20 cellular contexts compared by ENCODE assay signal in the genomic region with DNA sequence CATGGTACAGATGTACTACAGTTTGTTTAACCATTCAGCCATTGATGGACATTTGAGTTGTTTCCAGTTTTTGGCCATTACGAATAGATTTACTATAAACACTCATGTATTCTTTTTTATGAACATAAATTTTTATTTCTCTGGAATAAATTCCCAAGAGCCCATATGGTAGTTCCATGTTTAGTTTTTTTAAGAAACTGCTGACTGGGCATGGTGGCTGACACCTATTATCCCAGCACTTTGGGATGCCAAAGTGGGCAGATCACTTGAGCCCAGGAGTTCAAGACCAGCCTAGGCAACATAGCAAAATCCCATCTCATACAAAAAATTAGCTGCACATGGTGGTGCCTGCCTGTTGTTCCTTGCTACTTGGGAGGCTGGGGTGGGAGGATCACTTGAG. TPM values are rescaled to one million over a fixed set of nuclear protein-coding genes. Genes with fewer than 3 reads are reported as not detected.
DNase-seq lines count a peak whose midpoint lies in the region; ATAC-seq, FAIRE-seq and TF ChIP-seq lines count a peak whose summit lies in the region.
"Had no signal": no experiment of that assay in that cellular context is flagged by ENCODE, and none has a peak within 500 bp of the region (broad histone marks: within the 10 kb centered on the region; RNA-seq: fewer than 3 reads in every experiment).

No MANE protein-coding gene starts in this region.

- ATAC-seq in HepG2 (no peak), right lobe of liver (no peak), K562 (no peak), HG02973 (IDR thresholded peaks at IDR 0.05; ENCODE audit: unreplicated experiment) (no peak)

- H3K4me3 ChIP-seq in HepG2 (replicated peaks in 1 of 3; ENCODE audit: insufficient read depth in 1 of 3, low read depth in 2 of 3, low read length in 3 of 3) (no peak overlapping the region), right lobe of liver (no peak overlapping the region), K562 (no peak overlapping the region)
- H3K4me3 ChIP-seq: BLaER1 had no signal

- TF ChIP-seq POLR2A in HepG2 (IDR thresholded peaks at IDR 0.05; ENCODE audit: insufficient read depth in 1 of 2, low read depth in 2 of 2, low read length in 2 of 2), result no peak
- TF ChIP-seq POLR2A in right lobe of liver (IDR thresholded peaks at IDR 0.05), result no peak
- TF ChIP-seq POLR2A in K562 (conservative IDR thresholded peaks at IDR 0.05), result no peak

- no peaks in the 10 kb centered on the region for H3K79me2 ChIP-seq in HepG2 (ENCODE audit: insufficient read depth, low read length)
- H3K79me2 ChIP-seq in K562 (ENCODE audit: control insufficient read depth, insufficient read depth, low read length), result no peaks in the 10 kb centered on the region

- intact Hi-C loops in HepG2 (cut with micrococcal nuclease; ENCODE audit: unreplicated experiment) (no loop called here), right lobe of liver (cut with DNase I) (no loop called here), K562 (cut with micrococcal nuclease) (no loop called here)

- 32% methylated on average over 1 of the region's 1 CpG for WGBS in HepG2 (ENCODE audit: low lambda C conversion rate)
- WGBS in right lobe of liver (ENCODE audit: insufficient coverage, low coverage, low lambda C conversion rate, missing lambda C conversion rate), result 36% methylated on average over 1 of the region's 1 CpG
- 0% methylated on average over 1 of the region's 1 CpG for WGBS in K562 (ENCODE audit: insufficient coverage, low coverage, missing lambda C conversion rate)

- H3K4me1 ChIP-seq in HepG2 (ENCODE audit: insufficient read depth, low read length) (no peaks in the 10 kb centered on the region), right lobe of liver (no peaks in the 10 kb centered on the region), K562 (replicated peaks in 1 of 2; ENCODE audit: control insufficient read depth in 2 of 2, insufficient read depth in 2 of 2, low read length in 2 of 2) (no peaks in the 10 kb centered on the region; a peak in 1 of 5 replicates)
- H3K4me1 ChIP-seq: BE2C, BLaER1 had no signal

- TF ChIP-seq CTCF in HepG2 (CRISPR knock-in tag; IDR thresholded peaks at IDR 0.05), result no peak
- TF ChIP-seq CTCF in right lobe of liver (IDR thresholded peaks at IDR 0.05), result no peak
- no peak for TF ChIP-seq CTCF in K562 (IDR thresholded peaks at IDR 0.05 in 2 of 3, conservative IDR thresholded peaks at IDR 0.05 in 1 of 3; ENCODE audit: insufficient read depth in 2 of 3, low read depth in 1 of 3, low read length in 3 of 3)

- CTCF ChIA-PET in HepG2 (lab: Yijun Ruan, JAX; ENCODE audit: low intra/inter-chr PET ratio, low total read pairs) (no interaction called here), K562 (lab: Yijun Ruan, JAX; ENCODE audit: low intra/inter-chr PET ratio) (no interaction called here)

- H4K20me1 ChIP-seq in HepG2 (ENCODE audit: insufficient read depth, low read length) (no peaks in the 10 kb centered on the region), K562 (replicated peaks; ENCODE audit: control insufficient read depth, insufficient read depth, low read length) (no peaks in the 10 kb centered on the region)
- H4K20me1 ChIP-seq: BLaER1 had no signal

- H3K27ac ChIP-seq in HepG2 (ENCODE audit: extremely low read length, insufficient read depth, low read length) (no peak overlapping the region), right lobe of liver (no peak overlapping the region), K562 (ENCODE audit: extremely low read depth, low read depth, low read length) (no peak overlapping the region)
- H3K27ac ChIP-seq: 22Rv1, BLaER1 had no signal

- H3K27me3 ChIP-seq in HepG2 (ENCODE audit: control insufficient read depth in 1 of 2, insufficient read depth in 2 of 2, low read length in 2 of 2), result no peaks in the 10 kb centered on the region
- peaks cover 0 to 2% of the 10 kb centered on the region in 2 donors for H3K27me3 ChIP-seq in right lobe of liver
- H3K27me3 ChIP-seq in K562 (ENCODE audit: control insufficient read depth in 2 of 2, insufficient read depth in 2 of 2, low read length in 2 of 2), result peaks cover 5 to 8% of the 10 kb centered on the region in 2 experiments; a peak in 3 of 5 replicates
- H3K27me3 ChIP-seq: BLaER1 had no signal

- H3K9ac ChIP-seq in HepG2 (ENCODE audit: insufficient read depth, low read depth, low read length), result no peak overlapping the region
- H3K9ac ChIP-seq in K562 (ENCODE audit: insufficient read depth in 1 of 2, low read depth in 2 of 2, low read length in 2 of 2), result no peak overlapping the region
- H3K9ac ChIP-seq: BLaER1 had no signal

- BruUV-seq in HepG2 (replicated peaks; lab: Mats Ljungman, UMichigan) (no TSS peak), K562 (replicated peaks; lab: Mats Ljungman, UMichigan) (no TSS peak)

- H3K4me2 ChIP-seq in HepG2 (ENCODE audit: low read depth, low read length), result no peak overlapping the region
- no peak overlapping the region for H3K4me2 ChIP-seq in K562 (ENCODE audit: insufficient read depth, low read length)
- H3K4me2 ChIP-seq: BLaER1 had no signal

- TF ChIP-seq EP300 in HepG2 (IDR thresholded peaks at IDR 0.05; ENCODE audit: low read depth in 2 of 2, low read length in 2 of 2) (no peak), HepG2 (CRISPR knock-in tag; IDR thresholded peaks at IDR 0.05; ENCODE audit: borderline replicate concordance) (no peak), K562 (IDR thresholded peaks at IDR 0.05; ENCODE audit: low read length) (no peak)

- H3K9me3 ChIP-seq in HepG2 (ENCODE audit: low read length) (peaks cover 5% of the 10 kb centered on the region), right lobe of liver (no peaks in the 10 kb centered on the region), K562 (replicated peaks; ENCODE audit: control insufficient read depth, insufficient read depth, low read depth, low read length) (no peaks in the 10 kb centered on the region)
- H3K9me3 ChIP-seq: BE2C had no signal

- TF ChIP-seq RAD21 in HepG2 (CRISPR knock-in tag; IDR thresholded peaks at IDR 0.05) (no peak), K562 (CRISPR knock-in tag; conservative IDR thresholded peaks at IDR 0.05 in 1 of 2, IDR thresholded peaks at IDR 0.05 in 1 of 2) (no peak)

- H3K36me3 ChIP-seq in HepG2 (replicated peaks in 1 of 2; ENCODE audit: control insufficient read depth in 1 of 2, insufficient read depth in 2 of 2, low read length in 2 of 2) (no peaks in the 10 kb centered on the region), right lobe of liver (no peaks in the 10 kb centered on the region), K562 (ENCODE audit: control insufficient read depth, insufficient read depth, low read length) (no peaks in the 10 kb centered on the region)
- H3K36me3 ChIP-seq: BE2C, BLaER1 had no signal

- in situ Hi-C loops in HepG2 (cut with HindIII; ENCODE audit: extremely low pct_ligation_motif_present, low pct_unique_long_range_greater_than_20kb) (no loop called here), K562 (cut with MboI) (loop anchor here (25.0 kb wide), 1 partner anchor 345 kb away; no protein-coding TSS in a partner anchor)

- DNase-seq in HepG2 (ENCODE audit: low spot score) (no peak), right lobe of liver (no peak), K562 (ENCODE audit: extremely low read depth in 1 of 4, low spot score in 3 of 4) (no peak), DMS 273 treated with DMSO at 0.1 percent for 48 hours (lab: John Stamatoyannopoulos, UW) (no peak)
- DNase-seq: ACHN; BE2C; C1 segment of cervical spinal cord; CD4-positive, alpha-beta memory T cell; CD4-positive, CD25-positive, alpha-beta regulatory T cell; CD8-positive, alpha-beta memory T cell; COR-L47; DMS79 treated with DMSO at 0.1 percent for 48 hours; GF-D8 had no signal

- H3K9me1 ChIP-seq in K562 (ENCODE audit: control insufficient read depth, insufficient read depth, low read length), result no peaks in the 10 kb centered on the region

- H2AFZ ChIP-seq in HepG2 (ENCODE audit: low read length) (no peak overlapping the region), K562 (ENCODE audit: low read depth, low read length) (no peak overlapping the region)

- POLR2A ChIA-PET in HepG2 (lab: Yijun Ruan, JAX) (no interaction called here), K562 (lab: Yijun Ruan, JAX) (no interaction called here)

- no peak for FAIRE-seq in HepG2 (lab: Jason Lieb, UNC)
- no peak for FAIRE-seq in K562 (lab: Jason Lieb, UNC)
- FAIRE-seq: GM19239 had no signal

RNA-seq across cellular contexts. Expression of a gene that starts 30.3 kb away (rescaled TPM):
- total RNA-seq in HepG2 (2016; rRNA removed; fragmentation: Illumina TruSeq; extraction: Trizol) (not detected in 2 replicates), right lobe of liver (not detected), K562 (2014; rRNA removed) (not detected in 2 replicates), K562 (2014; rRNA removed; fragmentation: Illumina TruSeq; extraction: Trizol) (not detected in 2 replicates), K562 (2015; rRNA removed; fragmentation: Illumina TruSeq; extraction: Trizol) (not detected in 2 replicates), K562 (2021) (not detected in 2 replicates)
- not detected in 2 replicates for total RNA-seq in HepG2 (2016; cell fraction: cytosol; rRNA removed; fragmentation: Illumina TruSeq; extraction: Trizol; ENCODE audit: low read depth)
- total RNA-seq in HepG2 (2016; cell fraction: insoluble cytoplasmic fraction; rRNA removed; fragmentation: Illumina TruSeq; extraction: Trizol), result not detected in 2 replicates
- not detected in 2 replicates for total RNA-seq in HepG2 (2016; cell fraction: membrane; rRNA removed; fragmentation: Illumina TruSeq; extraction: Trizol)
- not detected in 2 replicates for total RNA-seq in HepG2 (2016; cell fraction: nucleus; rRNA removed; fragmentation: Illumina TruSeq; extraction: Trizol)
- polyA plus RNA-seq in HepG2 (2011; rRNA removed) (not detected in 2 replicates), K562 (2011; rRNA removed) (not detected in 2 replicates), K562 (2014; fragmentation: Illumina TruSeq; extraction: Trizol) (not detected in 2 replicates), K562 (2014; fragmentation: Nextera tagmentation; extraction: Ambion mirVana) (not detected), K562 (2014; rRNA removed) (not detected in 2 replicates)
- polyA plus RNA-seq in HepG2 (2011; cell fraction: cytosol; rRNA removed), result not detected in 2 replicates
- polyA plus RNA-seq in HepG2 (2011; cell fraction: nucleus; rRNA removed), result not detected in 2 replicates
- not detected in 2 replicates for polyA plus RNA-seq in HepG2 (2012)
- not detected in 2 replicates for polyA plus RNA-seq in HepG2 (2016; cell fraction: cytosol; fragmentation: Illumina TruSeq; extraction: Trizol; ENCODE audit: low read depth)
- polyA plus RNA-seq in HepG2 (2016; cell fraction: insoluble cytoplasmic fraction; fragmentation: Illumina TruSeq; extraction: Trizol; ENCODE audit: low read depth), result not detected in 2 replicates
- polyA plus RNA-seq in HepG2 (2016; cell fraction: membrane; fragmentation: Illumina TruSeq; extraction: Trizol; ENCODE audit: low read depth), result not detected in 2 replicates
- not detected in 2 replicates for polyA plus RNA-seq in HepG2 (2016; cell fraction: nucleus; fragmentation: Illumina TruSeq; extraction: Trizol; ENCODE audit: insufficient read depth, low read depth)
- not detected in 2 replicates for polyA minus RNA-seq in HepG2 (2011; rRNA and poly(A)+ RNA removed; ENCODE audit: low replicate concordance)
- polyA minus RNA-seq in HepG2 (2011; cell fraction: cytosol; rRNA and poly(A)+ RNA removed), result not detected in 2 replicates
- not detected in 2 replicates for polyA minus RNA-seq in HepG2 (2011; cell fraction: nucleus; rRNA and poly(A)+ RNA removed)
- total RNA-seq in K562 (2011; cell fraction: chromatin; rRNA removed; ENCODE audit: low replicate concordance), result not detected in 2 replicates
- not detected in 2 replicates for total RNA-seq in K562 (2011; cell fraction: nucleolus; rRNA removed)
- not detected in 2 replicates for total RNA-seq in K562 (2011; cell fraction: nucleoplasm; rRNA removed)
- polyA plus RNA-seq in K562 (2011; cell fraction: cytosol; rRNA removed), result not detected in 2 replicates
- not detected in 2 replicates for polyA plus RNA-seq in K562 (2011; cell fraction: nucleus; rRNA removed)
- not detected in 2 replicates for polyA plus RNA-seq in K562 (2012)
- not detected in 2 replicates for polyA minus RNA-seq in K562 (2011; rRNA and poly(A)+ RNA removed)
- not detected in 2 replicates for polyA minus RNA-seq in K562 (2011; cell fraction: cytosol; rRNA and poly(A)+ RNA removed)
- polyA minus RNA-seq in K562 (2011; cell fraction: nucleus; rRNA and poly(A)+ RNA removed), result not detected in 2 replicates
- total RNA-seq: A172; CD4-positive, alpha-beta memory T cell; CD4-positive, CD25-positive, alpha-beta regulatory T cell; CD8-positive, alpha-beta memory T cell had no signal
- polyA plus RNA-seq: AG04450; CD14-positive monocyte; CD4-positive, alpha-beta memory T cell; CD4-positive, CD25-positive, alpha-beta regulatory T cell; CD8-positive, alpha-beta memory T cell had no signal

RNA-seq across cellular contexts. Expression of a gene that starts 30.9 kb away (rescaled TPM):
- total RNA-seq in HepG2 (2016; rRNA removed; fragmentation: Illumina TruSeq; extraction: Trizol) (not detected in 2 replicates), right lobe of liver (not detected), K562 (2014; rRNA removed) (not detected in 2 replicates), K562 (2014; rRNA removed; fragmentation: Illumina TruSeq; extraction: Trizol) (not detected in 2 replicates), K562 (2015; rRNA removed; fragmentation: Illumina TruSeq; extraction: Trizol) (not detected in 2 replicates), K562 (2021) (not detected in 2 replicates)
- not detected in 2 replicates for total RNA-seq in HepG2 (2016; cell fraction: cytosol; rRNA removed; fragmentation: Illumina TruSeq; extraction: Trizol; ENCODE audit: low read depth)
- not detected in 2 replicates for total RNA-seq in HepG2 (2016; cell fraction: insoluble cytoplasmic fraction; rRNA removed; fragmentation: Illumina TruSeq; extraction: Trizol)
- not detected in 2 replicates for total RNA-seq in HepG2 (2016; cell fraction: membrane; rRNA removed; fragmentation: Illumina TruSeq; extraction: Trizol)
- total RNA-seq in HepG2 (2016; cell fraction: nucleus; rRNA removed; fragmentation: Illumina TruSeq; extraction: Trizol), result not detected in 2 replicates
- polyA plus RNA-seq in HepG2 (2011; rRNA removed) (not detected in 2 replicates), K562 (2011; rRNA removed) (not detected in 2 replicates), K562 (2014; fragmentation: Illumina TruSeq; extraction: Trizol) (not detected in 2 replicates), K562 (2014; fragmentation: Nextera tagmentation; extraction: Ambion mirVana) (not detected), K562 (2014; rRNA removed) (not detected in 2 replicates)
- not detected in 2 replicates for polyA plus RNA-seq in HepG2 (2011; cell fraction: cytosol; rRNA removed)
- not detected in 2 replicates for polyA plus RNA-seq in HepG2 (2011; cell fraction: nucleus; rRNA removed)
- not detected in 2 replicates for polyA plus RNA-seq in HepG2 (2012)
- polyA plus RNA-seq in HepG2 (2016; cell fraction: cytosol; fragmentation: Illumina TruSeq; extraction: Trizol; ENCODE audit: low read depth), result not detected in 2 replicates
- not detected in 2 replicates for polyA plus RNA-seq in HepG2 (2016; cell fraction: insoluble cytoplasmic fraction; fragmentation: Illumina TruSeq; extraction: Trizol; ENCODE audit: low read depth)
- not detected in 2 replicates for polyA plus RNA-seq in HepG2 (2016; cell fraction: membrane; fragmentation: Illumina TruSeq; extraction: Trizol; ENCODE audit: low read depth)
- not detected in 2 replicates for polyA plus RNA-seq in HepG2 (2016; cell fraction: nucleus; fragmentation: Illumina TruSeq; extraction: Trizol; ENCODE audit: insufficient read depth, low read depth)
- polyA minus RNA-seq in HepG2 (2011; rRNA and poly(A)+ RNA removed; ENCODE audit: low replicate concordance), result not detected in 2 replicates
- polyA minus RNA-seq in HepG2 (2011; cell fraction: cytosol; rRNA and poly(A)+ RNA removed), result not detected in 2 replicates
- polyA minus RNA-seq in HepG2 (2011; cell fraction: nucleus; rRNA and poly(A)+ RNA removed), result not detected in 2 replicates
- not detected in 2 replicates for total RNA-seq in K562 (2011; cell fraction: chromatin; rRNA removed; ENCODE audit: low replicate concordance)
- not detected in 2 replicates for total RNA-seq in K562 (2011; cell fraction: nucleolus; rRNA removed)
- not detected in 2 replicates for total RNA-seq in K562 (2011; cell fraction: nucleoplasm; rRNA removed)
- polyA plus RNA-seq in K562 (2011; cell fraction: cytosol; rRNA removed), result not detected in 2 replicates
- not detected in 2 replicates for polyA plus RNA-seq in K562 (2011; cell fraction: nucleus; rRNA removed)
- not detected in 2 replicates for polyA plus RNA-seq in K562 (2012)
- not detected in 2 replicates for polyA minus RNA-seq in K562 (2011; rRNA and poly(A)+ RNA removed)
- polyA minus RNA-seq in K562 (2011; cell fraction: cytosol; rRNA and poly(A)+ RNA removed), result not detected in 2 replicates
- not detected in 2 replicates for polyA minus RNA-seq in K562 (2011; cell fraction: nucleus; rRNA and poly(A)+ RNA removed)
- total RNA-seq: A172; CD4-positive, alpha-beta memory T cell; CD4-positive, CD25-positive, alpha-beta regulatory T cell; CD8-positive, alpha-beta memory T cell had no signal
- polyA plus RNA-seq: AG04450; CD14-positive monocyte; CD4-positive, alpha-beta memory T cell; CD4-positive, CD25-positive, alpha-beta regulatory T cell; CD8-positive, alpha-beta memory T cell had no signal

RNA-seq across cellular contexts. Expression of a gene that starts 36.5 kb away (rescaled TPM):
- total RNA-seq in HepG2 (2016; rRNA removed; fragmentation: Illumina TruSeq; extraction: Trizol) (not detected in 2 replicates), right lobe of liver (not detected), K562 (2014; rRNA removed) (not detected in 2 replicates), K562 (2014; rRNA removed; fragmentation: Illumina TruSeq; extraction: Trizol) (not detected in 2 replicates), K562 (2015; rRNA removed; fragmentation: Illumina TruSeq; extraction: Trizol) (not detected in 2 replicates), K562 (2021) (not detected in 2 replicates)
- not detected in 2 replicates for total RNA-seq in HepG2 (2016; cell fraction: cytosol; rRNA removed; fragmentation: Illumina TruSeq; extraction: Trizol; ENCODE audit: low read depth)
- total RNA-seq in HepG2 (2016; cell fraction: insoluble cytoplasmic fraction; rRNA removed; fragmentation: Illumina TruSeq; extraction: Trizol), result not detected in 2 replicates
- not detected in 2 replicates for total RNA-seq in HepG2 (2016; cell fraction: membrane; rRNA removed; fragmentation: Illumina TruSeq; extraction: Trizol)
- not detected in 2 replicates for total RNA-seq in HepG2 (2016; cell fraction: nucleus; rRNA removed; fragmentation: Illumina TruSeq; extraction: Trizol)
- polyA plus RNA-seq in HepG2 (2011; rRNA removed) (not detected in 2 replicates), K562 (2011; rRNA removed) (0.01 TPM in 1 of 2 replicates, not detected in the other), K562 (2014; fragmentation: Illumina TruSeq; extraction: Trizol) (not detected in 2 replicates), K562 (2014; fragmentation: Nextera tagmentation; extraction: Ambion mirVana) (not detected), K562 (2014; rRNA removed) (not detected in 2 replicates)
- not detected in 2 replicates for polyA plus RNA-seq in HepG2 (2011; cell fraction: cytosol; rRNA removed)
- polyA plus RNA-seq in HepG2 (2011; cell fraction: nucleus; rRNA removed), result not detected in 2 replicates
- polyA plus RNA-seq in HepG2 (2012), result not detected in 2 replicates
- polyA plus RNA-seq in HepG2 (2016; cell fraction: cytosol; fragmentation: Illumina TruSeq; extraction: Trizol; ENCODE audit: low read depth), result not detected in 2 replicates
- polyA plus RNA-seq in HepG2 (2016; cell fraction: insoluble cytoplasmic fraction; fragmentation: Illumina TruSeq; extraction: Trizol; ENCODE audit: low read depth), result not detected in 2 replicates
- polyA plus RNA-seq in HepG2 (2016; cell fraction: membrane; fragmentation: Illumina TruSeq; extraction: Trizol; ENCODE audit: low read depth), result not detected in 2 replicates
- polyA plus RNA-seq in HepG2 (2016; cell fraction: nucleus; fragmentation: Illumina TruSeq; extraction: Trizol; ENCODE audit: insufficient read depth, low read depth), result not detected in 2 replicates
- polyA minus RNA-seq in HepG2 (2011; rRNA and poly(A)+ RNA removed; ENCODE audit: low replicate concordance), result 0.82 TPM in 1 of 2 replicates, not detected in the other
- polyA minus RNA-seq in HepG2 (2011; cell fraction: cytosol; rRNA and poly(A)+ RNA removed), result not detected in 2 replicates
- not detected in 2 replicates for polyA minus RNA-seq in HepG2 (2011; cell fraction: nucleus; rRNA and poly(A)+ RNA removed)
- total RNA-seq in K562 (2011; cell fraction: chromatin; rRNA removed; ENCODE audit: low replicate concordance), result not detected in 2 replicates
- total RNA-seq in K562 (2011; cell fraction: nucleolus; rRNA removed), result not detected in 2 replicates
- total RNA-seq in K562 (2011; cell fraction: nucleoplasm; rRNA removed), result not detected in 2 replicates
- 0.03 TPM in 1 of 2 replicates, not detected in the other for polyA plus RNA-seq in K562 (2011; cell fraction: cytosol; rRNA removed)
- polyA plus RNA-seq in K562 (2011; cell fraction: nucleus; rRNA removed), result not detected in 2 replicates
- polyA plus RNA-seq in K562 (2012), result not detected in 2 replicates
- polyA minus RNA-seq in K562 (2011; rRNA and poly(A)+ RNA removed), result not detected in 2 replicates
- not detected in 2 replicates for polyA minus RNA-seq in K562 (2011; cell fraction: cytosol; rRNA and poly(A)+ RNA removed)
- not detected in 2 replicates for polyA minus RNA-seq in K562 (2011; cell fraction: nucleus; rRNA and poly(A)+ RNA removed)
- total RNA-seq: CD4-positive, alpha-beta memory T cell; CD4-positive, CD25-positive, alpha-beta regulatory T cell; CD8-positive, alpha-beta memory T cell had no signal
- polyA plus RNA-seq: AG04450; CD14-positive monocyte; CD4-positive, alpha-beta memory T cell; CD4-positive, CD25-positive, alpha-beta regulatory T cell; CD8-positive, alpha-beta memory T cell had no signal
